ENCODE assay signal across 29 cellular contexts in the genomic region with DNA sequence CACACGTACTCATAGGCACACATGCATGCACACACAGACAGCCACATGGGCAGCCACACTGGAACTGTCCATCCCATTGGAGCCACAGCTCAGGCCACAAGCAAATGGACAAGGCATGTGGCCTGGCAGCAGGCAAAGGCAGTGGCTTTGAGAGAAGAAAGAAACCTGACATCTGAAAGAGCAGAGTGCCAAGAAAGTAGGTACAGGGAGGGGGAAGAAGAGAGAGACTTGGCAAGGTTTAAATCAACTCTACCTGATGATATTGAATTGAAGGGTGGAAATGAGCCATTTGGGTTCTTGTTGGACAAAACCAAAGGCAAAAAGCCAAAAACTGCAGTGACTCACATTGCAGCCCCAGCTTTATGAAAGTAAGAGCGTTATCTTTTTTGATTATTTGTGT.
"Had no signal": no experiment of that assay in that cellular context is flagged by ENCODE, and none has a peak within 500 bp of the region (broad histone marks: within the 10 kb centered on the region; RNA-seq: fewer than 3 reads in every experiment).

No MANE protein-coding gene starts in this region.

- H3K27ac Mint-ChIP-seq: activated B cell treated with CpG ODN at 0.5 μM for 24 hours; activated CD4-positive, alpha-beta T cell treated with anti-CD3 and anti-CD28 coated beads, Interleukin-2, amount 10 ng/mL, durations not matched to agents 24 days and 14 days; activated naive CD4-positive, alpha-beta T cell treated with anti-CD3 and anti-CD28 coated beads, Interleukin-2, amount 50 U/mL, for 72 hours; activated naive CD8-positive, alpha-beta T cell treated with anti-CD3 and anti-CD28 coated beads, Interleukin-2, amount 50 U/mL, for 24 hours; T-cell had no signal

- H3K36me3 Mint-ChIP-seq: activated naive CD4-positive, alpha-beta T cell treated with anti-CD3 and anti-CD28 coated beads, Interleukin-2, amount 50 U/mL, for 72 hours; T-cell had no signal

- ATAC-seq: activated naive CD4-positive, alpha-beta T cell treated with anti-CD3 and anti-CD28 coated beads, Interleukin-2, amount 50 U/mL, for 72 hours; activated naive CD8-positive, alpha-beta T cell treated with anti-CD3 and anti-CD28 coated beads, Interleukin-2, amount 50 U/mL, for 24 hours; activated T-cell treated with anti-CD3 and anti-CD28 coated beads, Interleukin-2, amount 50 U/mL, for 4 hours; Panc1; Right ventricle myocardium inferior; T-cell had no signal

- H3K9me3 Mint-ChIP-seq: activated B cell treated with CpG ODN at 0.5 μM for 24 hours; activated CD4-positive, alpha-beta T cell treated with anti-CD3 and anti-CD28 coated beads, Interleukin-2, amount 10 ng/mL, durations not matched to agents 24 days and 14 days; activated naive CD4-positive, alpha-beta T cell treated with anti-CD3 and anti-CD28 coated beads, Interleukin-2, amount 50 U/mL, for 72 hours; activated naive CD8-positive, alpha-beta T cell treated with anti-CD3 and anti-CD28 coated beads, Interleukin-2, amount 50 U/mL, for 24 hours; activated T-cell treated with anti-CD3 and anti-CD28 coated beads, Interleukin-2, amount 50 U/mL, for 4 hours; T-cell had no signal

- DNase-seq: activated B cell treated with CpG ODN at 0.5 μM for 24 hours; activated CD4-positive, alpha-beta T cell treated with anti-CD3 and anti-CD28 coated beads for 1 hour; activated CD4-positive, alpha-beta T cell treated with anti-CD3 and anti-CD28 coated beads, Interleukin-2, amount 10 ng/mL, durations not matched to agents 24 days and 14 days; activated CD4-positive, alpha-beta T cell treated with anti-CD3 and anti-CD28 coated beads, Interleukin-2, amount 50 U/mL, for 48 hours; activated CD8-positive, alpha-beta memory T cell treated with anti-CD3 and anti-CD28 coated beads for 24 hours; activated effector memory CD4-positive, alpha-beta T cell treated with anti-CD3 and anti-CD28 coated beads, Interleukin-2, amount 50 U/mL, for 16 hours; activated naive CD4-positive, alpha-beta T cell treated with Interleukin-2 at 50 U/mL for 16 hours; activated naive CD8-positive, alpha-beta T cell treated with anti-CD3 and anti-CD28 coated beads, Interleukin-2, amount 50 U/mL, for 24 hours; activated T-cell treated with anti-CD3 and anti-CD28 coated beads, Interleukin-2, amount 50 U/mL, for 4 hours; amniotic stem cell; brain microvascular endothelial cell; colonic mucosa; Kasumi-1; KBM-7; NCI-H1436; NCI-H1694 treated with DMSO at 0.1 percent for 48 hours; NCI-H2107; NCI-H2171 treated with DMSO at 0.1 percent for 48 hours; NCI-H524 treated with DMSO at 0.1 percent for 48 hours; NCI-H774; NK-92 treated with Interleukin-12 subunit alpha and Interleukin-12 subunit beta, amount 100 ng/mL, for 24 hours; OCI-M1; RPMI8226; T-cell; T-helper 2 cell; T1000 had no signal

- H3K4me3 Mint-ChIP-seq: activated B cell treated with CpG ODN at 0.5 μM for 24 hours; activated CD4-positive, alpha-beta T cell treated with anti-CD3 and anti-CD28 coated beads, Interleukin-2, amount 10 ng/mL, durations not matched to agents 24 days and 14 days; activated naive CD8-positive, alpha-beta T cell treated with anti-CD3 and anti-CD28 coated beads, Interleukin-2, amount 50 U/mL, for 24 hours; activated T-cell treated with anti-CD3 and anti-CD28 coated beads, Interleukin-2, amount 50 U/mL, for 4 hours; T-cell had no signal

- H3K4me1 Mint-ChIP-seq: activated B cell treated with CpG ODN at 0.5 μM for 24 hours; activated CD4-positive, alpha-beta T cell treated with anti-CD3 and anti-CD28 coated beads, Interleukin-2, amount 10 ng/mL, durations not matched to agents 24 days and 14 days; activated naive CD8-positive, alpha-beta T cell treated with anti-CD3 and anti-CD28 coated beads, Interleukin-2, amount 50 U/mL, for 24 hours; T-cell had no signal

- H3K27me3 Mint-ChIP-seq: activated CD4-positive, alpha-beta T cell treated with anti-CD3 and anti-CD28 coated beads, Interleukin-2, amount 10 ng/mL, durations not matched to agents 24 days and 14 days; activated naive CD8-positive, alpha-beta T cell treated with anti-CD3 and anti-CD28 coated beads, Interleukin-2, amount 50 U/mL, for 24 hours had no signal
